20 cellular contexts compared by ENCODE assay signal in genomic region chr10:131396108-131397010, GRCh38.
DNase-seq lines count a peak whose midpoint lies in the region; ATAC-seq, FAIRE-seq and TF ChIP-seq lines count a peak whose summit lies in the region.
"Had no signal": no experiment of that assay in that cellular context is flagged by ENCODE, and none has a peak within 500 bp of the region (broad histone marks: within the 10 kb centered on the region; RNA-seq: fewer than 3 reads in every experiment).

No MANE protein-coding gene starts in this region.

- no peak overlapping the region for H3K9ac ChIP-seq in neural cell (ENCODE audit: low read length)

- no peak for TF ChIP-seq CTCF in bronchial epithelial cell (IDR thresholded peaks at IDR 0.05; ENCODE audit: insufficient read depth, low read length, severe bottlenecking)
- peak; percentile 62 for TF ChIP-seq CTCF in neural cell (IDR thresholded peaks at IDR 0.05; ENCODE audit: poor library complexity, severe bottlenecking)

- no peaks in the 10 kb centered on the region for H4K20me1 ChIP-seq in neural cell (ENCODE audit: insufficient read depth)

- H3K9me3 ChIP-seq in neural cell (ENCODE audit: low read length): no peaks in the 10 kb centered on the region
- H3K9me3 ChIP-seq: thoracic aorta had no signal

- no peak overlapping the region for H2AFZ ChIP-seq in neural cell (ENCODE audit: low read depth, low read length)

- no peaks in the 10 kb centered on the region for H3K79me2 ChIP-seq in neural cell (replicated peaks; ENCODE audit: insufficient read depth, low read length)

- peak; percentile 46 for TF ChIP-seq EP300 in neural cell (conservative IDR thresholded peaks at IDR 0.05; ENCODE audit: poor library complexity, severe bottlenecking)

- H3K9me2 ChIP-seq in neural cell (ENCODE audit: insufficient read depth, low read length): no peaks in the 10 kb centered on the region

- H3F3A ChIP-seq in neural cell (ENCODE audit: insufficient read depth, low read length, poor library complexity, severe bottlenecking): no peaks in the 10 kb centered on the region

- H3K27ac ChIP-seq in neural cell (ENCODE audit: low read length): peak overlapping the region; percentile 1
- H3K27ac ChIP-seq: thoracic aorta had no signal

- H3K27me3 ChIP-seq in bronchial epithelial cell (ENCODE audit: control insufficient read depth, insufficient read depth, low read length) (no peaks in the 10 kb centered on the region), neural cell (ENCODE audit: insufficient read depth, low read depth, low read length) (no peaks in the 10 kb centered on the region)

- H3K4me3 ChIP-seq in bronchial epithelial cell (ENCODE audit: low read depth, low read length) (no peak overlapping the region), neural cell (ENCODE audit: low read length) (no peak overlapping the region)
- H3K4me3 ChIP-seq: thoracic aorta had no signal

- no peak overlapping the region for H3K4me2 ChIP-seq in neural cell (ENCODE audit: low read length)

- no peak for ATAC-seq in HG02678 (IDR thresholded peaks at IDR 0.05; ENCODE audit: unreplicated experiment)
- ATAC-seq: activated T-helper 17 cell treated with anti-CD3 and anti-CD28 coated beads, Interleukin-2, amount 50 U/mL, for 72 hours had no signal

- H3K36me3 ChIP-seq in bronchial epithelial cell (ENCODE audit: control insufficient read depth, insufficient read depth, low read length): no peaks in the 10 kb centered on the region
- no peaks in the 10 kb centered on the region for H3K36me3 ChIP-seq in neural cell (ENCODE audit: insufficient read depth, low read length)
- H3K36me3 ChIP-seq: thoracic aorta had no signal

- peak; percentile 6 for DNase-seq in activated effector memory CD4-positive, alpha-beta T cell treated with anti-CD3 and anti-CD28 coated beads, Interleukin-2, amount 50 U/mL, for 16 hours
- DNase-seq in activated effector memory CD4-positive, alpha-beta T cell treated with Interleukin-2 at 50 U/mL for 16 hours: no peak
- DNase-seq in bronchial epithelial cell (ENCODE audit: low read depth): peak; percentile 10
- peak; percentile 9 for DNase-seq in urothelium cell line (ENCODE audit: low spot score)
- DNase-seq in NCI-H345 (lab: John Stamatoyannopoulos, UW): no peak
- DNase-seq in middle frontal gyrus (ENCODE audit: extremely low spot score, low spot score): no peak
- DNase-seq: activated CD4-positive, CD25-positive, alpha-beta regulatory T cell; activated CD8-positive, alpha-beta memory T cell treated with anti-CD3 and anti-CD28 coated beads for 24 hours; C1 segment of cervical spinal cord; central memory CD4-positive, alpha-beta T cell; DMS153; NCI-H187 treated with DMSO at 0.1 percent for 48 hours; SHP77; T-helper 2 cell had no signal

- TF ChIP-seq RAD21 in neural cell (conservative IDR thresholded peaks at IDR 0.05): peak; percentile 43

- FAIRE-seq in bronchial epithelial cell (lab: Jason Lieb, UNC): no peak
- FAIRE-seq in urothelium cell line (lab: Jason Lieb, UNC): no peak
- FAIRE-seq: A204.1, islet of Langerhans had no signal

TF ChIP-seq in neural cell, 6 proteins besides CTCF, POLR2A, EP300 and RAD21:
- TF ChIP-seq POLR2AphosphoS5 (IDR thresholded peaks at IDR 0.05) (peak; percentile 72), EZH2 (IDR thresholded peaks at IDR 0.05; ENCODE audit: borderline replicate concordance, insufficient read depth, low read length, poor library complexity, severe bottlenecking) (no peak), TAF1 (IDR thresholded peaks at IDR 0.05; ENCODE audit: low read depth) (no peak), SMC3 (conservative IDR thresholded peaks at IDR 0.05; ENCODE audit: poor library complexity) (peak; percentile 36), MXI1 (conservative IDR thresholded peaks at IDR 0.05; ENCODE audit: poor library complexity, severe bottlenecking) (no peak)
- TF ChIP-seq, protein P1, sequence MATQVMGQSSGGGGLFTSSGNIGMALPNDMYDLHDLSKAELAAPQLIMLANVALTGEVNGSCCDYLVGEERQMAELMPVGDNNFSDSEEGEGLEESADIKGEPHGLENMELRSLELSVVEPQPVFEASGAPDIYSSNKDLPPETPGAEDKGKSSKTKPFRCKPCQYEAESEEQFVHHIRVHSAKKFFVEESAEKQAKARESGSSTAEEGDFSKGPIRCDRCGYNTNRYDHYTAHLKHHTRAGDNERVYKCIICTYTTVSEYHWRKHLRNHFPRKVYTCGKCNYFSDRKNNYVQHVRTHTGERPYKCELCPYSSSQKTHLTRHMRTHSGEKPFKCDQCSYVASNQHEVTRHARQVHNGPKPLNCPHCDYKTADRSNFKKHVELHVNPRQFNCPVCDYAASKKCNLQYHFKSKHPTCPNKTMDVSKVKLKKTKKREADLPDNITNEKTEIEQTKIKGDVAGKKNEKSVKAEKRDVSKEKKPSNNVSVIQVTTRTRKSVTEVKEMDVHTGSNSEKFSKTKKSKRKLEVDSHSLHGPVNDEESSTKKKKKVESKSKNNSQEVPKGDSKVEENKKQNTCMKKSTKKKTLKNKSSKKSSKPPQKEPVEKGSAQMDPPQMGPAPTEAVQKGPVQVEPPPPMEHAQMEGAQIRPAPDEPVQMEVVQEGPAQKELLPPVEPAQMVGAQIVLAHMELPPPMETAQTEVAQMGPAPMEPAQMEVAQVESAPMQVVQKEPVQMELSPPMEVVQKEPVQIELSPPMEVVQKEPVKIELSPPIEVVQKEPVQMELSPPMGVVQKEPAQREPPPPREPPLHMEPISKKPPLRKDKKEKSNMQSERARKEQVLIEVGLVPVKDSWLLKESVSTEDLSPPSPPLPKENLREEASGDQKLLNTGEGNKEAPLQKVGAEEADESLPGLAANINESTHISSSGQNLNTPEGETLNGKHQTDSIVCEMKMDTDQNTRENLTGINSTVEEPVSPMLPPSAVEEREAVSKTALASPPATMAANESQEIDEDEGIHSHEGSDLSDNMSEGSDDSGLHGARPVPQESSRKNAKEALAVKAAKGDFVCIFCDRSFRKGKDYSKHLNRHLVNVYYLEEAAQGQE (IDR thresholded peaks at IDR 0.05; ENCODE audit: borderline replicate concordance): no peak

Comparison
In these comparisons a context has a peak if more than half of its experiments do, and no peak if none do; other contexts are left out.
1. DNase-seq: peak in activated effector memory CD4-positive, alpha-beta T cell treated with anti-CD3 and anti-CD28 coated beads, Interleukin-2, amount 50 U/mL, for 16 hours (single experiment), bronchial epithelial cell (single experiment) and urothelium cell line (single experiment); none in activated effector memory CD4-positive, alpha-beta T cell treated with Interleukin-2 at 50 U/mL for 16 hours (single experiment), NCI-H345 (single experiment) and middle frontal gyrus (single experiment).